In the genomic region with DNA sequence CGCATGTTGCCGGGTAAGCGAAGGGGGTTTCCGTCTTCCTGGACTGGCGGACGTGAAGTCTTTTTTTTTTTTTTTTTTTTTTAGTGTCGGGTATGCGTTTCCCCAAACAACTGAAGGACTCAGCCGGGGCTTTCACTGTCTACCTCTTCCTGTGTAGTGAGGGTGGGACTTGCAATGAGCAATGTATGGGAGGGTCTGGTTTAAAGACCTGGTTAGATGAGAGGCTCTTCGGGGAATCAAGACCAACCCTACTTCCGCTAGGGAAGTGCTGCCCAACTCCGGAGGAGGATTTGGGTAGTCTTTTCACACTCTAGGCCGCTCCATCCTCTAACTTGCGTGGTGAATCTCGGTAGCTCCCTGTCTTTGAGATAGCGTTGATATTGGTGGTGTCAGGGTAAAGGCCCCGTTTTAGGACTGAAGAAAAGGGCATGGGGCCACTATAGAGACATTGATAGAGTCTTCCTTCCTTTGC, we compare ENCODE assay signal across 8 cellular contexts. TPM values are rescaled to one million over a fixed set of nuclear protein-coding genes. Genes with fewer than 3 reads are reported as not detected.
DNase-seq lines count a peak whose midpoint lies in the region; ATAC-seq and TF ChIP-seq lines count a peak whose summit lies in the region.

No MANE protein-coding gene starts in this region.

- no peaks in the 10 kb centered on the region for H3K27me3 ChIP-seq in CD4-positive, CD25-positive, alpha-beta regulatory T cell (ENCODE audit: control insufficient read depth, insufficient read depth, low read length)
- no peaks in the 10 kb centered on the region for H3K27me3 ChIP-seq in OCI-LY3 (ENCODE audit: low read depth, low read length)
- H3K27me3 ChIP-seq in thoracic aorta (replicated peaks; ENCODE audit: insufficient read depth): no peaks in the 10 kb centered on the region

- peaks cover 8% of the 10 kb centered on the region for H3K36me3 ChIP-seq in CD4-positive, CD25-positive, alpha-beta regulatory T cell (ENCODE audit: control insufficient read depth, insufficient read depth, low read length)
- H3K36me3 ChIP-seq in OCI-LY3 (replicated peaks; ENCODE audit: low read depth, low read length) (peaks cover 36% of the 10 kb centered on the region), thoracic aorta (no peaks in the 10 kb centered on the region)

- H3K27me3 Mint-ChIP-seq in CD4-positive, CD25-positive, alpha-beta regulatory T cell: peaks cover 11% of the 10 kb centered on the region
- H3K27me3 Mint-ChIP-seq in neural crest cell (ENCODE audit: low read depth): no peaks in the 10 kb centered on the region

- H3K36me3 Mint-ChIP-seq in CD4-positive, CD25-positive, alpha-beta regulatory T cell: peaks cover 17% of the 10 kb centered on the region
- peaks cover 2% of the 10 kb centered on the region for H3K36me3 Mint-ChIP-seq in neural crest cell (ENCODE audit: low read depth)

- peak overlapping the region; percentile 89 to 99 (median 98) for H3K4me3 Mint-ChIP-seq in CD4-positive, CD25-positive, alpha-beta regulatory T cell
- H3K4me3 Mint-ChIP-seq in neural crest cell: peak overlapping the region; percentile 98

- no peak overlapping the region for H2AFZ ChIP-seq in OCI-LY3 (ENCODE audit: low read depth, low read length)

- peaks cover 42 to 56% (median 50%) of the 10 kb centered on the region in 4 donors for H3K4me1 Mint-ChIP-seq in CD4-positive, CD25-positive, alpha-beta regulatory T cell
- H3K4me1 Mint-ChIP-seq in neural crest cell: peaks cover 52% of the 10 kb centered on the region

- H3K4me2 ChIP-seq in OCI-LY3 (ENCODE audit: low read length): peak overlapping the region; percentile 96

- ATAC-seq in CD4-positive, CD25-positive, alpha-beta regulatory T cell (ENCODE audit: low read depth in 2 of 2): peak; percentile 65 to 68
- ATAC-seq in GM19043 (IDR thresholded peaks at IDR 0.05; ENCODE audit: low read depth, unreplicated experiment) (peak; percentile 35), HG03432 (IDR thresholded peaks at IDR 0.05; ENCODE audit: unreplicated experiment) (peak; percentile 40), thoracic aorta (ENCODE audit: insufficient number of reproducible peaks, low FRiP score, low read depth) (no peak)

- H3K27ac ChIP-seq in CD4-positive, CD25-positive, alpha-beta regulatory T cell (ENCODE audit: insufficient read depth, low read length, poor library complexity, severe bottlenecking): peak overlapping the region; percentile 100
- H3K27ac ChIP-seq in OCI-LY3 (ENCODE audit: low read length) (peak overlapping the region; percentile 89), thoracic aorta (peak overlapping the region; percentile 99 to 100)

- H3K79me2 ChIP-seq in OCI-LY3 (ENCODE audit: low read length): peaks cover 71% of the 10 kb centered on the region

- peak overlapping the region; percentile 95 to 99 (median 98) for H3K27ac Mint-ChIP-seq in CD4-positive, CD25-positive, alpha-beta regulatory T cell
- H3K27ac Mint-ChIP-seq in neural crest cell (ENCODE audit: unreplicated experiment): peak overlapping the region; percentile 96

- H3K9ac ChIP-seq in OCI-LY3 (ENCODE audit: low read length): peak overlapping the region; percentile 97

- H4K20me1 ChIP-seq in OCI-LY3 (ENCODE audit: insufficient read depth, low read length): peaks cover 51% of the 10 kb centered on the region

- H3K9me3 Mint-ChIP-seq in CD4-positive, CD25-positive, alpha-beta regulatory T cell: no peaks in the 10 kb centered on the region
- no peaks in the 10 kb centered on the region for H3K9me3 Mint-ChIP-seq in neural crest cell

- H3K4me1 ChIP-seq in CD4-positive, CD25-positive, alpha-beta regulatory T cell (ENCODE audit: control insufficient read depth, insufficient read depth, low read length, poor library complexity, severe bottlenecking): peaks cover 55% of the 10 kb centered on the region
- H3K4me1 ChIP-seq in OCI-LY3 (ENCODE audit: low read length): peaks cover 37% of the 10 kb centered on the region
- peaks cover 29 to 52% of the 10 kb centered on the region in 2 donors for H3K4me1 ChIP-seq in thoracic aorta (ENCODE audit: control insufficient read depth in 1 of 2, low read depth in 2 of 2)

- H3K9me3 ChIP-seq in CD4-positive, CD25-positive, alpha-beta regulatory T cell (ENCODE audit: control insufficient read depth in 2 of 2, low read length in 2 of 2): no peaks in the 10 kb centered on the region
- H3K9me3 ChIP-seq in OCI-LY3 (ENCODE audit: insufficient read depth, low read length) (no peaks in the 10 kb centered on the region), thoracic aorta (no peaks in the 10 kb centered on the region)

- TF ChIP-seq CTCF in OCI-LY3 (IDR thresholded peaks at IDR 0.05; ENCODE audit: low read depth, low read length) (no peak), neural crest cell (conservative IDR thresholded peaks at IDR 0.05) (no peak), thoracic aorta (IDR thresholded peaks at IDR 0.05) (no peak)

- peak in 2 of 3 donors; percentile 84 to 90 for DNase-seq in CD4-positive, CD25-positive, alpha-beta regulatory T cell
- DNase-seq in activated T-helper 1 cell treated with Interleukin-2 at 50 U/mL for 16 hours (ENCODE audit: low read depth): peak; percentile 59
- DNase-seq in fibroblast of peridontal ligament (ENCODE audit: extremely low read depth): peak; percentile 69
- no peak for DNase-seq in neural crest cell (ENCODE audit: low read depth, low spot score)
- peak; percentile 8 for DNase-seq in thoracic aorta (ENCODE audit: low spot score)

- peak overlapping the region; percentile 99 for H3K4me3 ChIP-seq in CD4-positive, CD25-positive, alpha-beta regulatory T cell (ENCODE audit: low read depth, low read length)
- H3K4me3 ChIP-seq in OCI-LY3 (ENCODE audit: low read length) (peak overlapping the region; percentile 87), thoracic aorta (peak overlapping the region; percentile 91)

RNA-seq across cellular contexts. Expression of a gene that starts 0.8 kb away (rescaled TPM):
- total RNA-seq in CD4-positive, CD25-positive, alpha-beta regulatory T cell: 371 TPM
- polyA plus RNA-seq in CD4-positive, CD25-positive, alpha-beta regulatory T cell: 10 to 100 TPM; 24.7 to 37.6 (median 34.1) TPM
- total RNA-seq in neural crest cell (218 and 241 TPM in 2 replicates), thoracic aorta (100 to 1,000 TPM in 1 of 2 donors, 10 to 100 TPM in 1; 73.9 to 127 TPM)
